ENCODE assay signal across 17 cellular contexts in genomic region chr1:158058339-158059025, GRCh38.
DNase-seq lines count a peak whose midpoint lies in the region; ATAC-seq, FAIRE-seq and TF ChIP-seq lines count a peak whose summit lies in the region.
"Had no signal": no experiment of that assay in that cellular context is flagged by ENCODE, and none has a peak within 500 bp of the region (broad histone marks: within the 10 kb centered on the region; RNA-seq: fewer than 3 reads in every experiment).

No MANE protein-coding gene starts in this region.

- intact Hi-C loops in kidney (cut with DNase I): no loop called here
- intact Hi-C loops in uterus (cut with DNase I; ENCODE audit: low total_unique reads): no loop called here

- H3K9me3 ChIP-seq in kidney (ENCODE audit: control insufficient read depth in 1 of 2, low read length in 2 of 2) (no peaks in the 10 kb centered on the region), neural progenitor cell (ENCODE audit: low read depth) (no peaks in the 10 kb centered on the region), uterus (no peaks in the 10 kb centered on the region)
- H3K9me3 ChIP-seq: A549, SK-N-SH had no signal

- H3K79me2 ChIP-seq in neural progenitor cell (ENCODE audit: low read depth): peaks cover 98% of the 10 kb centered on the region

- H3K27me3 Mint-ChIP-seq in neural progenitor cell (ENCODE audit: insufficient read depth, low read depth): peaks cover 9% of the 10 kb centered on the region

- DNase-seq in EH (ENCODE audit: low read depth) (peak; percentile 13), RWPE1 (ENCODE audit: low spot score) (no peak), kidney (peak; percentile 39), neural progenitor cell (ENCODE audit: low spot score) (no peak), uterus (no peak), NCI-H524 (lab: John Stamatoyannopoulos, UW) (no peak), SW480 (ENCODE audit: low spot score) (no peak)
- DNase-seq: H7, NCI-H187, NCI-H446 treated with DMSO at 0.1 percent for 48 hours, NCI-H774, PC-9, SK-N-SH had no signal

- POLR2A ChIA-PET in RWPE1 (lab: Yijun Ruan, JAX; ENCODE audit: low non-redundant PET): no interaction called here

- peaks cover 99% of the 10 kb centered on the region for H4K20me1 ChIP-seq in neural progenitor cell (ENCODE audit: low read depth)

- TF ChIP-seq POLR2A in uterus (IDR thresholded peaks at IDR 0.05): no peak

- no peak for FAIRE-seq in kidney (lab: Jason Lieb, UNC)
- FAIRE-seq: A549 had no signal

- H3F3A ChIP-seq in neural progenitor cell (ENCODE audit: low read depth): no peaks in the 10 kb centered on the region

- H3K4me2 ChIP-seq in neural progenitor cell: no peak overlapping the region
- H3K4me2 ChIP-seq: A549, PC-9, SK-N-SH had no signal

- H3K36me3 ChIP-seq in kidney (ENCODE audit: control insufficient read depth in 1 of 2, insufficient read depth in 2 of 2, low read length in 2 of 2): peaks cover 0 to 2% of the 10 kb centered on the region in 2 donors
- no peaks in the 10 kb centered on the region for H3K36me3 ChIP-seq in neural progenitor cell
- H3K36me3 ChIP-seq in uterus: no peaks in the 10 kb centered on the region

- H3K4me3 ChIP-seq in kidney (ENCODE audit: low read length in 2 of 2): no peak overlapping the region
- H3K4me3 ChIP-seq in neural progenitor cell: no peak overlapping the region
- no peak overlapping the region for H3K4me3 ChIP-seq in uterus
- H3K4me3 ChIP-seq: A549, PC-9 had no signal

- H3K9me3 Mint-ChIP-seq in neural progenitor cell: no peaks in the 10 kb centered on the region

- no peak overlapping the region for H2AFZ ChIP-seq in neural progenitor cell (replicated peaks)
- H2AFZ ChIP-seq: PC-9 had no signal

- ATAC-seq in GM21528 (IDR thresholded peaks at IDR 0.05; ENCODE audit: low FRiP score, unreplicated experiment): no peak
- ATAC-seq: A549, Right ventricle myocardium inferior had no signal

- H3K4me1 ChIP-seq in kidney (ENCODE audit: control insufficient read depth in 1 of 2, insufficient read depth in 1 of 2, low read depth in 1 of 2, low read length in 2 of 2) (peaks cover 0 to 15% of the 10 kb centered on the region in 2 donors), neural progenitor cell (peaks cover 59% of the 10 kb centered on the region), uterus (peaks cover 0 to 7% of the 10 kb centered on the region in 2 donors)

- peaks cover 6% of the 10 kb centered on the region for H3K36me3 Mint-ChIP-seq in neural progenitor cell

- H3K27ac ChIP-seq in RWPE1 (peak overlapping the region; percentile 13; the same call in 1 of the 2 replicates), kidney (ENCODE audit: low read depth in 2 of 2, low read length in 2 of 2) (no peak overlapping the region), neural progenitor cell (peak overlapping the region; percentile 57), uterus (no peak overlapping the region)
- H3K27ac ChIP-seq: A549, C4-2B, PC-9 had no signal

- no peak overlapping the region for H3K9ac ChIP-seq in kidney (ENCODE audit: low read length in 2 of 2)
- no peak overlapping the region for H3K9ac ChIP-seq in neural progenitor cell
- H3K9ac ChIP-seq: SK-N-SH had no signal

- no peak overlapping the region for H3K4me3 Mint-ChIP-seq in neural progenitor cell

- TF ChIP-seq CTCF in RWPE1 (conservative IDR thresholded peaks at IDR 0.05; ENCODE audit: low read depth) (no peak), kidney (IDR thresholded peaks at IDR 0.05; ENCODE audit: borderline replicate concordance, extremely low read depth, insufficient read depth) (no peak), neural progenitor cell (IDR thresholded peaks at IDR 0.05) (no peak), uterus (IDR thresholded peaks at IDR 0.05) (no peak)

- no peaks in the 10 kb centered on the region for H3K27me3 ChIP-seq in neural progenitor cell
- no peaks in the 10 kb centered on the region for H3K27me3 ChIP-seq in uterus

- peaks cover 78% of the 10 kb centered on the region for H3K4me1 Mint-ChIP-seq in neural progenitor cell

- CTCF ChIA-PET in RWPE1 (lab: Yijun Ruan, JAX): interaction anchor here (0.7 kb wide), 2 partner anchors 41 to 65 kb away, joined by 3 read pairs; partner anchors contain the start of gene KIRREL1

- H3K27ac Mint-ChIP-seq in neural progenitor cell: peak overlapping the region; percentile 57

Comparison
In these comparisons a context has a peak if more than half of its experiments do, and no peak if none do; other contexts are left out.
1. DNase-seq: peak in EH (single experiment) and kidney (single experiment); none in RWPE1 (single experiment), neural progenitor cell (single experiment), uterus (0 of 2), NCI-H524 (0 of 2) and SW480 (single experiment).
2. H3K27ac ChIP-seq: peak in RWPE1 (single experiment) and neural progenitor cell (single experiment); none in kidney (0 of 2) and uterus (0 of 2).